In the genomic region with DNA sequence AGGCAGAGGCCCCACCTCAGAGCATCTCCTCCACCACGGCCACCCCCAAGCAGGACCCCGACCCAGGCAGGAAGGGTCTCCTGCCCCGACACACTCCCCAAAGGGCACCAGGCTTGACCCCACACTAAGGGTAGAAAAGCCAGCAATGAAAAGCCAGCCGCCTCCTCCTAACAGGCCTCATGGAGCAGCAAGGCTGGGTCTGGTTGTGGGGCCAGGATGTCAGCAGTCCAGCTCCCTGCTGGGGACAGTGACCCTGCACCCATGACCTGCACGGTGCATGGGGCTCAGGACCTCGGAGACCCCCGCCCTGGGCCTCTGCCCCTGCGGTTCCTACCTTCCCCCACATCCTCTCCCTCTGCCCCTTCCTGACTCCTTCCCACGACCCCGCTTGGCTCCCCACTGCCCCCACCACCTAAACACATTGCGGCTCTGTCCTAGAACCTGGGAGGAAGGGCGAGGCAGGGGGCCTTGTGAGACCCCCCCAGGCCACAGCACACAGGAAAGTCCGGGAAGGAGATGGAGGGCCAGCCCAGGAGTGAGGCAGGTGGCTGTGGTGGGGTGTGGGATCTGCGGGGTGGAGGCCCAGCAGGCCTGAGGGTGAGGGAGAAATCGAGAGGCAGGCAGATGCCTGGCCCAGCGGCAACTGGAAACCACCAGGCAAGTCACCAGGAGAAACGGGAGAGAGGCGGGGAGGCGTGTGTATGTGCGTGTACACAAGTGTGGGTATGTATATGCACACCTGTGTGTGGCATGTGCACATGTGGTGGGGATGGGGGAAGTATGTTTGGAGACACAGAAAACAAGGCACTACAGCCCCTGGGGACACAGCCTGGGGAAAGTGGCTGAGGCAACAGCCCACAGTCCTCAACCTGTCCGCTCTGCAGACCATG, we compare ENCODE assay signal across 14 cellular contexts.
DNase-seq lines count a peak whose midpoint lies in the region; ATAC-seq, FAIRE-seq and TF ChIP-seq lines count a peak whose summit lies in the region.
"Had no signal": no experiment of that assay in that cellular context is flagged by ENCODE, and none has a peak within 500 bp of the region (broad histone marks: within the 10 kb centered on the region; RNA-seq: fewer than 3 reads in every experiment).

No MANE protein-coding gene starts in this region.

- H3K4me2 ChIP-seq in neural progenitor cell, result no peak overlapping the region

- ATAC-seq in GM21515 (IDR thresholded peaks at IDR 0.05; ENCODE audit: unreplicated experiment), result no peak
- ATAC-seq: heart right ventricle had no signal

- H3K36me3 ChIP-seq in BE2C, result peaks cover 2% of the 10 kb centered on the region; the same call in 1 of the 2 replicates
- H3K36me3 ChIP-seq in neural progenitor cell, result no peaks in the 10 kb centered on the region
- H3K36me3 ChIP-seq: colonic mucosa had no signal

- H3K36me3 Mint-ChIP-seq in glutamatergic neuron (ENCODE audit: unreplicated experiment), result no peaks in the 10 kb centered on the region
- H3K36me3 Mint-ChIP-seq in neural progenitor cell, result no peaks in the 10 kb centered on the region
- H3K36me3 Mint-ChIP-seq: naive B cell had no signal

- no peak overlapping the region for H3K27ac ChIP-seq in neural progenitor cell
- H3K27ac ChIP-seq: colonic mucosa, heart right ventricle had no signal

- H3K9me3 ChIP-seq in BE2C (no peaks in the 10 kb centered on the region), neural progenitor cell (ENCODE audit: low read depth) (no peaks in the 10 kb centered on the region)
- H3K9me3 ChIP-seq: colonic mucosa, heart right ventricle had no signal

- DNase-seq in BE2C (peak; percentile 10), HTR-8/SVneo (ENCODE audit: insufficient read length, low spot score) (no peak), glutamatergic neuron (peak; percentile 24), neural progenitor cell (ENCODE audit: low spot score) (no peak), putamen (ENCODE audit: low spot score) (no peak), inferior parietal cortex (ENCODE audit: extremely low spot score) (no peak), dedifferentiated amniotic fluid mesenchymal stem cell (ENCODE audit: extremely low spot score) (no peak)
- DNase-seq: amygdala; colonic mucosa; naive B cell; NCI-H1930; stimulated activated CD4-positive, alpha-beta T cell treated with anti-CD3 and anti-CD28 coated beads, Interleukin-2, amount 100 ng/mL, for 48 hours had no signal

- no peaks in the 10 kb centered on the region for H3K79me2 ChIP-seq in neural progenitor cell (ENCODE audit: low read depth)

- no peak overlapping the region for H3K9ac ChIP-seq in neural progenitor cell

- H3K27me3 Mint-ChIP-seq in glutamatergic neuron (ENCODE audit: unreplicated experiment), result peaks cover 8% of the 10 kb centered on the region
- peaks cover 8% of the 10 kb centered on the region for H3K27me3 Mint-ChIP-seq in neural progenitor cell (ENCODE audit: insufficient read depth, low read depth)
- H3K27me3 Mint-ChIP-seq: naive B cell had no signal

- H3K4me1 ChIP-seq in BE2C (peaks cover 20% of the 10 kb centered on the region), neural progenitor cell (peaks cover 16% of the 10 kb centered on the region)
- H3K4me1 ChIP-seq: colonic mucosa had no signal

- H3K9me3 Mint-ChIP-seq in glutamatergic neuron (ENCODE audit: unreplicated experiment), result peaks cover 15% of the 10 kb centered on the region
- H3K9me3 Mint-ChIP-seq in neural progenitor cell, result no peaks in the 10 kb centered on the region
- H3K9me3 Mint-ChIP-seq: naive B cell had no signal

- no peaks in the 10 kb centered on the region for H3F3A ChIP-seq in neural progenitor cell (ENCODE audit: low read depth)

- H3K4me1 Mint-ChIP-seq in glutamatergic neuron (ENCODE audit: low read depth, unreplicated experiment), result peaks cover 28% of the 10 kb centered on the region
- peaks cover 40% of the 10 kb centered on the region for H3K4me1 Mint-ChIP-seq in neural progenitor cell

- no peak overlapping the region for H3K4me3 Mint-ChIP-seq in glutamatergic neuron (ENCODE audit: unreplicated experiment)
- H3K4me3 Mint-ChIP-seq in neural progenitor cell, result no peak overlapping the region

- H3K4me3 ChIP-seq in BE2C (ENCODE audit: low read depth, low read length), result no peak overlapping the region
- no peak overlapping the region for H3K4me3 ChIP-seq in neural progenitor cell
- H3K4me3 ChIP-seq: colonic mucosa, heart right ventricle had no signal

- H4K20me1 ChIP-seq in neural progenitor cell (ENCODE audit: low read depth), result no peaks in the 10 kb centered on the region

- peak overlapping the region; percentile 66 for H3K27ac Mint-ChIP-seq in glutamatergic neuron (ENCODE audit: unreplicated experiment)
- H3K27ac Mint-ChIP-seq in neural progenitor cell, result peak overlapping the region; percentile 92

- TF ChIP-seq CTCF in BE2C (IDR thresholded peaks at IDR 0.05; ENCODE audit: low read depth, low read length), result no peak
- TF ChIP-seq CTCF in glutamatergic neuron (IDR thresholded peaks at IDR 0.05; ENCODE audit: partially characterized antibody, unreplicated experiment), result no peak
- TF ChIP-seq CTCF in neural progenitor cell (IDR thresholded peaks at IDR 0.05), result no peak

- FAIRE-seq in HTR-8/SVneo (lab: Jason Lieb, UNC), result peak; percentile 23

- no peak overlapping the region for H2AFZ ChIP-seq in neural progenitor cell (replicated peaks)

- H3K27me3 ChIP-seq in BE2C (no peaks in the 10 kb centered on the region), neural progenitor cell (no peaks in the 10 kb centered on the region)
- H3K27me3 ChIP-seq: colonic mucosa, heart right ventricle had no signal

Comparison
In these comparisons a context has a peak if more than half of its experiments do, and no peak if none do; other contexts are left out.
1. DNase-seq: peak in BE2C (single experiment) and glutamatergic neuron (single experiment); none in HTR-8/SVneo (single experiment), neural progenitor cell (single experiment), putamen (single experiment), inferior parietal cortex (single experiment) and dedifferentiated amniotic fluid mesenchymal stem cell (single experiment).